1 cellular context compared by ENCODE assay signal in the genomic region with DNA sequence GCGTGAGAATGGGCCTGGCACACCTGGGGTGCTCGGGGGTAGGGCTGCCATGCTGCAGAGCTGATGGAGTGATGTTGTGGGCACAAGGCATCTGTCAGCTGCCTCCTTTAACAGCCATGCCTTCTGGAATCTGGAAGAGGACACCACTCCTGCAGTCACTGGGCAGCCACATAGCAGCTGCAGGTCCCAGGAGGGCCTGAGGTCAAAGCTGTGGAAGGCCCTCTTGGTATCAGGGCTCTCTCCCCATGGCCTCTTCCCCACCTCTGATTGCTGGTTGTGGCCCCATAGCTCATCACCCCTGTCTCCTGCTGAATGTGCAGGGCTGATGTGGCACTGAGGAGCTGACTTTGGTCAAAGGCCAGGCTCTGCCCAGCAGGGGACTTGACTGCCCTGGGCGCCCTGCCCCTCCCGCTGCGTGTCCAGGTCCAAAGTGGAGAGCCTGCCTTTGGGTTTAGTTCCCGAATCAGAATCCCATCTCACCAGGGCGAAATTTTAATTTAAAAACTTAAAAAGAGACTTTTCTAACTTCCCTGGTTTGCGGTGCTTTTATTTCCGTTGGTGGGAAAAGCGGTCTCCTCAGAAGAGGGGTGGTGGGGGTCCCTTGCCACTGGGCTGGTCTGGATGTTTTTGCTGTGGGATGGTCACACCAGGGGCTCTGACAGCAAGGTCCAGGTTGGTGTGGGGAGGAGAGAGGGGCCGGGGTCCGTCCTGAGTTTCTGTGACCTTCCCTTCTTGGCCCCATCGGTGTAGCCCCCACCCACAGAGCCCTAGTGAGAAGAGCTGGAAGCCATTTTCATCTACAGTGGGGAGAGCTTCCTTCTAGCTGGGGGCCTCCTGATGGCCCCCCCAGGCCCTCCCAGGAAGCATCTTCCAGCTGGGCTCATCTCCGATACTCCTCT.
A peak's percentile ranks its signal among the peaks of the same experiment; 100 is the strongest.
TF ChIP-seq lines count a peak whose summit lies in the region.

No MANE protein-coding gene starts in this region.

TF ChIP-seq in GM12878, 131 proteins besides CTCF, POLR2A, EP300 and RAD21 (continued from another document and continues in another):
- TF ChIP-seq, protein P1, sequence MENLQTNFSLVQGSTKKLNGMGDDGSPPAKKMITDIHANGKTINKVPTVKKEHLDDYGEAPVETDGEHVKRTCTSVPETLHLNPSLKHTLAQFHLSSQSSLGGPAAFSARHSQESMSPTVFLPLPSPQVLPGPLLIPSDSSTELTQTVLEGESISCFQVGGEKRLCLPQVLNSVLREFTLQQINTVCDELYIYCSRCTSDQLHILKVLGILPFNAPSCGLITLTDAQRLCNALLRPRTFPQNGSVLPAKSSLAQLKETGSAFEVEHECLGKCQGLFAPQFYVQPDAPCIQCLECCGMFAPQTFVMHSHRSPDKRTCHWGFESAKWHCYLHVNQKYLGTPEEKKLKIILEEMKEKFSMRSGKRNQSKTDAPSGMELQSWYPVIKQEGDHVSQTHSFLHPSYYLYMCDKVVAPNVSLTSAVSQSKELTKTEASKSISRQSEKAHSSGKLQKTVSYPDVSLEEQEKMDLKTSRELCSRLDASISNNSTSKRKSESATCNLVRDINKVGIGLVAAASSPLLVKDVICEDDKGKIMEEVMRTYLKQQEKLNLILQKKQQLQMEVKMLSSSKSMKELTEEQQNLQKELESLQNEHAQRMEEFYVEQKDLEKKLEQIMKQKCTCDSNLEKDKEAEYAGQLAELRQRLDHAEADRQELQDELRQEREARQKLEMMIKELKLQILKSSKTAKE (IDR thresholded peaks at IDR 0.05; ENCODE audit: low read depth, poor library complexity, severe bottlenecking): no peak
- TF ChIP-seq ZZZ3 (IDR thresholded peaks at IDR 0.05; ENCODE audit: control insufficient read depth, insufficient read length, low read depth) (no peak), CBX3 (IDR thresholded peaks at IDR 0.05; ENCODE audit: borderline replicate concordance, low read depth) (no peak), SMC3 (IDR thresholded peaks at IDR 0.05; ENCODE audit: borderline replicate concordance, low read length) (no peak), BACH1 (IDR thresholded peaks at IDR 0.05; ENCODE audit: borderline replicate concordance) (peak; percentile 84), EGR1 (IDR thresholded peaks at IDR 0.05; ENCODE audit: borderline replicate concordance in 1 of 2, low read depth in 2 of 2, low read length in 2 of 2) (no peak), NRF1 (conservative IDR thresholded peaks at IDR 0.05; ENCODE audit: low read depth, low read length) (no peak), SREBF2 (IDR thresholded peaks at IDR 0.05; ENCODE audit: low read length) (no peak), NR2F1 (conservative IDR thresholded peaks at IDR 0.05) (peak; percentile 78), SIN3A (IDR thresholded peaks at IDR 0.05; ENCODE audit: low read depth, low read length) (no peak; the same call in 1 of the 2 replicates), NR2C1 (IDR thresholded peaks at IDR 0.05) (no peak), SRF (IDR thresholded peaks at IDR 0.05; ENCODE audit: low read depth in 2 of 2, low read length in 2 of 2) (no peak), SMARCA5 (IDR thresholded peaks at IDR 0.05) (no peak), ETV6 (conservative IDR thresholded peaks at IDR 0.05 in 1 of 2, IDR thresholded peaks at IDR 0.05 in 1 of 2; ENCODE audit: borderline replicate concordance in 1 of 2, low read depth in 1 of 2) (no peak), HDAC2 (IDR thresholded peaks at IDR 0.05) (no peak), BCL11A (IDR thresholded peaks at IDR 0.05; ENCODE audit: low read depth, low read length) (no peak), ZNF384 (IDR thresholded peaks at IDR 0.05; ENCODE audit: borderline replicate concordance, low read depth, low read length) (no peak), PML (IDR thresholded peaks at IDR 0.05; ENCODE audit: low read length) (no peak), TCF3 (IDR thresholded peaks at IDR 0.05; ENCODE audit: borderline replicate concordance, insufficient read depth, low read depth, low read length) (peak; percentile 28; the same call in 1 of the 2 replicates), RUNX3 (IDR thresholded peaks at IDR 0.05; ENCODE audit: low read length) (no peak), WRNIP1 (IDR thresholded peaks at IDR 0.05; ENCODE audit: borderline replicate concordance, low read depth, low read length) (0 out of 2 replicates have a peak, but pooled peaks have one; percentile 86), LARP7 (IDR thresholded peaks at IDR 0.05) (peak; percentile 50; the same call in 1 of the 2 replicates), MTA3 (IDR thresholded peaks at IDR 0.05; ENCODE audit: borderline replicate concordance, low read length) (no peak), NFYA (IDR thresholded peaks at IDR 0.05; ENCODE audit: borderline replicate concordance, low read depth, low read length) (no peak), RELA (IDR thresholded peaks at IDR 0.05; ENCODE audit: borderline replicate concordance, partially characterized antibody) (no peak), TARDBP (IDR thresholded peaks at IDR 0.05; ENCODE audit: borderline replicate concordance) (no peak), IRF4 (IDR thresholded peaks at IDR 0.05; ENCODE audit: low read depth, low read length) (no peak), BHLHE40 (IDR thresholded peaks at IDR 0.05; ENCODE audit: borderline replicate concordance in 1 of 2, low read depth in 2 of 2, low read length in 1 of 2) (peak in 1 of 2 experiments; percentile 14; a peak in 1 of 4 replicates), KDM1A (IDR thresholded peaks at IDR 0.05; ENCODE audit: borderline replicate concordance) (no peak), ZSCAN29 (IDR thresholded peaks at IDR 0.05) (no peak), DPF2 (IDR thresholded peaks at IDR 0.05) (no peak), GATAD2B (conservative IDR thresholded peaks at IDR 0.05; ENCODE audit: low read depth) (peak; percentile 20; the same call in 1 of the 2 replicates)
- TF ChIP-seq, protein P2, sequence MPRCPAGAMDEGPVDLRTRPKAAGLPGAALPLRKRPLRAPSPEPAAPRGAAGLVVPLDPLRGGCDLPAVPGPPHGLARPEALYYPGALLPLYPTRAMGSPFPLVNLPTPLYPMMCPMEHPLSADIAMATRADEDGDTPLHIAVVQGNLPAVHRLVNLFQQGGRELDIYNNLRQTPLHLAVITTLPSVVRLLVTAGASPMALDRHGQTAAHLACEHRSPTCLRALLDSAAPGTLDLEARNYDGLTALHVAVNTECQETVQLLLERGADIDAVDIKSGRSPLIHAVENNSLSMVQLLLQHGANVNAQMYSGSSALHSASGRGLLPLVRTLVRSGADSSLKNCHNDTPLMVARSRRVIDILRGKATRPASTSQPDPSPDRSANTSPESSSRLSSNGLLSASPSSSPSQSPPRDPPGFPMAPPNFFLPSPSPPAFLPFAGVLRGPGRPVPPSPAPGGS (IDR thresholded peaks at IDR 0.05; ENCODE audit: borderline replicate concordance, insufficient read depth, low read depth, low read length, poor library complexity, severe bottlenecking): peak; percentile 30
- TF ChIP-seq, protein P3, sequence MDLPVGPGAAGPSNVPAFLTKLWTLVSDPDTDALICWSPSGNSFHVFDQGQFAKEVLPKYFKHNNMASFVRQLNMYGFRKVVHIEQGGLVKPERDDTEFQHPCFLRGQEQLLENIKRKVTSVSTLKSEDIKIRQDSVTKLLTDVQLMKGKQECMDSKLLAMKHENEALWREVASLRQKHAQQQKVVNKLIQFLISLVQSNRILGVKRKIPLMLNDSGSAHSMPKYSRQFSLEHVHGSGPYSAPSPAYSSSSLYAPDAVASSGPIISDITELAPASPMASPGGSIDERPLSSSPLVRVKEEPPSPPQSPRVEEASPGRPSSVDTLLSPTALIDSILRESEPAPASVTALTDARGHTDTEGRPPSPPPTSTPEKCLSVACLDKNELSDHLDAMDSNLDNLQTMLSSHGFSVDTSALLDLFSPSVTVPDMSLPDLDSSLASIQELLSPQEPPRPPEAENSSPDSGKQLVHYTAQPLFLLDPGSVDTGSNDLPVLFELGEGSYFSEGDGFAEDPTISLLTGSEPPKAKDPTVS (IDR thresholded peaks at IDR 0.05; ENCODE audit: low read depth, low read length): no peak
- TF ChIP-seq, protein P4, sequence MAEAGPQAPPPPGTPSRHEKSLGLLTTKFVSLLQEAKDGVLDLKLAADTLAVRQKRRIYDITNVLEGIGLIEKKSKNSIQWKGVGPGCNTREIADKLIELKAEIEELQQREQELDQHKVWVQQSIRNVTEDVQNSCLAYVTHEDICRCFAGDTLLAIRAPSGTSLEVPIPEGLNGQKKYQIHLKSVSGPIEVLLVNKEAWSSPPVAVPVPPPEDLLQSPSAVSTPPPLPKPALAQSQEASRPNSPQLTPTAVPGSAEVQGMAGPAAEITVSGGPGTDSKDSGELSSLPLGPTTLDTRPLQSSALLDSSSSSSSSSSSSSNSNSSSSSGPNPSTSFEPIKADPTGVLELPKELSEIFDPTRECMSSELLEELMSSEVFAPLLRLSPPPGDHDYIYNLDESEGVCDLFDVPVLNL (IDR thresholded peaks at IDR 0.05; ENCODE audit: low read depth, low read length): no peak
- TF ChIP-seq, protein P5, sequence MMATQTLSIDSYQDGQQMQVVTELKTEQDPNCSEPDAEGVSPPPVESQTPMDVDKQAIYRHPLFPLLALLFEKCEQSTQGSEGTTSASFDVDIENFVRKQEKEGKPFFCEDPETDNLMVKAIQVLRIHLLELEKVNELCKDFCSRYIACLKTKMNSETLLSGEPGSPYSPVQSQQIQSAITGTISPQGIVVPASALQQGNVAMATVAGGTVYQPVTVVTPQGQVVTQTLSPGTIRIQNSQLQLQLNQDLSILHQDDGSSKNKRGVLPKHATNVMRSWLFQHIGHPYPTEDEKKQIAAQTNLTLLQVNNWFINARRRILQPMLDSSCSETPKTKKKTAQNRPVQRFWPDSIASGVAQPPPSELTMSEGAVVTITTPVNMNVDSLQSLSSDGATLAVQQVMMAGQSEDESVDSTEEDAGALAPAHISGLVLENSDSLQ (IDR thresholded peaks at IDR 0.05): no peak
- TF ChIP-seq, protein P6, sequence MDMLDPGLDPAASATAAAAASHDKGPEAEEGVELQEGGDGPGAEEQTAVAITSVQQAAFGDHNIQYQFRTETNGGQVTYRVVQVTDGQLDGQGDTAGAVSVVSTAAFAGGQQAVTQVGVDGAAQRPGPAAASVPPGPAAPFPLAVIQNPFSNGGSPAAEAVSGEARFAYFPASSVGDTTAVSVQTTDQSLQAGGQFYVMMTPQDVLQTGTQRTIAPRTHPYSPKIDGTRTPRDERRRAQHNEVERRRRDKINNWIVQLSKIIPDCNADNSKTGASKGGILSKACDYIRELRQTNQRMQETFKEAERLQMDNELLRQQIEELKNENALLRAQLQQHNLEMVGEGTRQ (IDR thresholded peaks at IDR 0.05; ENCODE audit: borderline replicate concordance, low read depth, low read length): no peak
- TF ChIP-seq, protein P7, sequence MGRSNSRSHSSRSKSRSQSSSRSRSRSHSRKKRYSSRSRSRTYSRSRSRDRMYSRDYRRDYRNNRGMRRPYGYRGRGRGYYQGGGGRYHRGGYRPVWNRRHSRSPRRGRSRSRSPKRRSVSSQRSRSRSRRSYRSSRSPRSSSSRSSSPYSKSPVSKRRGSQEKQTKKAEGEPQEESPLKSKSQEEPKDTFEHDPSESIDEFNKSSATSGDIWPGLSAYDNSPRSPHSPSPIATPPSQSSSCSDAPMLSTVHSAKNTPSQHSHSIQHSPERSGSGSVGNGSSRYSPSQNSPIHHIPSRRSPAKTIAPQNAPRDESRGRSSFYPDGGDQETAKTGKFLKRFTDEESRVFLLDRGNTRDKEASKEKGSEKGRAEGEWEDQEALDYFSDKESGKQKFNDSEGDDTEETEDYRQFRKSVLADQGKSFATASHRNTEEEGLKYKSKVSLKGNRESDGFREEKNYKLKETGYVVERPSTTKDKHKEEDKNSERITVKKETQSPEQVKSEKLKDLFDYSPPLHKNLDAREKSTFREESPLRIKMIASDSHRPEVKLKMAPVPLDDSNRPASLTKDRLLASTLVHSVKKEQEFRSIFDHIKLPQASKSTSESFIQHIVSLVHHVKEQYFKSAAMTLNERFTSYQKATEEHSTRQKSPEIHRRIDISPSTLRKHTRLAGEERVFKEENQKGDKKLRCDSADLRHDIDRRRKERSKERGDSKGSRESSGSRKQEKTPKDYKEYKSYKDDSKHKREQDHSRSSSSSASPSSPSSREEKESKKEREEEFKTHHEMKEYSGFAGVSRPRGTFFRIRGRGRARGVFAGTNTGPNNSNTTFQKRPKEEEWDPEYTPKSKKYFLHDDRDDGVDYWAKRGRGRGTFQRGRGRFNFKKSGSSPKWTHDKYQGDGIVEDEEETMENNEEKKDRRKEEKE (IDR thresholded peaks at IDR 0.05): no peak
- TF ChIP-seq, protein P8, sequence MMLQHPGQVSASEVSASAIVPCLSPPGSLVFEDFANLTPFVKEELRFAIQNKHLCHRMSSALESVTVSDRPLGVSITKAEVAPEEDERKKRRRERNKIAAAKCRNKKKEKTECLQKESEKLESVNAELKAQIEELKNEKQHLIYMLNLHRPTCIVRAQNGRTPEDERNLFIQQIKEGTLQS (IDR thresholded peaks at IDR 0.05; ENCODE audit: borderline replicate concordance, extremely low read depth, low read depth, low read length): no peak
- TF ChIP-seq, protein P9, sequence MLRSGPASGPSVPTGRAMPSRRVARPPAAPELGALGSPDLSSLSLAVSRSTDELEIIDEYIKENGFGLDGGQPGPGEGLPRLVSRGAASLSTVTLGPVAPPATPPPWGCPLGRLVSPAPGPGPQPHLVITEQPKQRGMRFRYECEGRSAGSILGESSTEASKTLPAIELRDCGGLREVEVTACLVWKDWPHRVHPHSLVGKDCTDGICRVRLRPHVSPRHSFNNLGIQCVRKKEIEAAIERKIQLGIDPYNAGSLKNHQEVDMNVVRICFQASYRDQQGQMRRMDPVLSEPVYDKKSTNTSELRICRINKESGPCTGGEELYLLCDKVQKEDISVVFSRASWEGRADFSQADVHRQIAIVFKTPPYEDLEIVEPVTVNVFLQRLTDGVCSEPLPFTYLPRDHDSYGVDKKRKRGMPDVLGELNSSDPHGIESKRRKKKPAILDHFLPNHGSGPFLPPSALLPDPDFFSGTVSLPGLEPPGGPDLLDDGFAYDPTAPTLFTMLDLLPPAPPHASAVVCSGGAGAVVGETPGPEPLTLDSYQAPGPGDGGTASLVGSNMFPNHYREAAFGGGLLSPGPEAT (IDR thresholded peaks at IDR 0.05; ENCODE audit: low read depth): no peak
- TF ChIP-seq, protein P10, sequence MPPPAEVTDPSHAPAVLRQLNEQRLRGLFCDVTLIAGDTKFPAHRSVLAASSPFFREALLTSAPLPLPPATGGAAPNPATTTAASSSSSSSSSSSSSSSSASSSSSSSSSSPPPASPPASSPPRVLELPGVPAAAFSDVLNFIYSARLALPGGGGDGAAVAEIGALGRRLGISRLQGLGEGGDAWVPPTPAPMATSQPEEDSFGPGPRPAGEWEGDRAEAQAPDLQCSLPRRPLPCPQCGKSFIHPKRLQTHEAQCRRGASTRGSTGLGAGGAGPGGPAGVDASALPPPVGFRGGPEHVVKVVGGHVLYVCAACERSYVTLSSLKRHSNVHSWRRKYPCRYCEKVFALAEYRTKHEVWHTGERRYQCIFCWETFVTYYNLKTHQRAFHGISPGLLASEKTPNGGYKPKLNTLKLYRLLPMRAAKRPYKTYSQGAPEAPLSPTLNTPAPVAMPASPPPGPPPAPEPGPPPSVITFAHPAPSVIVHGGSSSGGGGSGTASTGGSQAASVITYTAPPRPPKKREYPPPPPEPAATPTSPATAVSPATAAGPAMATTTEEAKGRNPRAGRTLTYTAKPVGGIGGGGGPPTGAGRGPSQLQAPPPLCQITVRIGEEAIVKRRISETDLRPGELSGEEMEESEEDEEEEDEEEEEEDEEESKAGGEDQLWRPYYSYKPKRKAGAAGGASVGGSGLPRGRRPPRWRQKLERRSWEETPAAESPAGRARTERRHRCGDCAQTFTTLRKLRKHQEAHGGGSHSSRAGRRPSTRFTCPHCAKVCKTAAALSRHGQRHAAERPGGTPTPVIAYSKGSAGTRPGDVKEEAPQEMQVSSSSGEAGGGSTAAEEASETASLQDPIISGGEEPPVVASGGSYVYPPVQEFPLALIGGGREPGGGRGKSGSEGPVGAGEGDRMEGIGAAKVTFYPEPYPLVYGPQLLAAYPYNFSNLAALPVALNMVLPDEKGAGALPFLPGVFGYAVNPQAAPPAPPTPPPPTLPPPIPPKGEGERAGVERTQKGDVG (CRISPR knock-in tag; IDR thresholded peaks at IDR 0.05): no peak
